1 cellular context compared by ENCODE assay signal in genomic region chr2:9201185-9201891, GRCh38.
TF ChIP-seq lines count a peak whose summit lies in the region.

No MANE protein-coding gene starts in this region.

TF ChIP-seq in K562, 482 proteins besides CTCF, POLR2A, EP300 and RAD21 (continued from another document and continues in another):
- TF ChIP-seq, protein P1, sequence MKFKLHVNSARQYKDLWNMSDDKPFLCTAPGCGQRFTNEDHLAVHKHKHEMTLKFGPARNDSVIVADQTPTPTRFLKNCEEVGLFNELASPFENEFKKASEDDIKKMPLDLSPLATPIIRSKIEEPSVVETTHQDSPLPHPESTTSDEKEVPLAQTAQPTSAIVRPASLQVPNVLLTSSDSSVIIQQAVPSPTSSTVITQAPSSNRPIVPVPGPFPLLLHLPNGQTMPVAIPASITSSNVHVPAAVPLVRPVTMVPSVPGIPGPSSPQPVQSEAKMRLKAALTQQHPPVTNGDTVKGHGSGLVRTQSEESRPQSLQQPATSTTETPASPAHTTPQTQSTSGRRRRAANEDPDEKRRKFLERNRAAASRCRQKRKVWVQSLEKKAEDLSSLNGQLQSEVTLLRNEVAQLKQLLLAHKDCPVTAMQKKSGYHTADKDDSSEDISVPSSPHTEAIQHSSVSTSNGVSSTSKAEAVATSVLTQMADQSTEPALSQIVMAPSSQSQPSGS (CRISPR knock-in tag; IDR thresholded peaks at IDR 0.05), result no peak
- TF ChIP-seq GTF3C2 (IDR thresholded peaks at IDR 0.05; ENCODE audit: borderline replicate concordance, extremely low read depth, insufficient read length), result no peak
- TF ChIP-seq ARID1B (IDR thresholded peaks at IDR 0.05), result peak; percentile 88
- no peak for TF ChIP-seq ZFX (CRISPR knock-in tag; IDR thresholded peaks at IDR 0.05)
- no peak for TF ChIP-seq ZNF695 (CRISPR knock-in tag; IDR thresholded peaks at IDR 0.05)
- TF ChIP-seq KLF1 (tag; IDR thresholded peaks at IDR 0.05), result no peak
- TF ChIP-seq, protein P2, sequence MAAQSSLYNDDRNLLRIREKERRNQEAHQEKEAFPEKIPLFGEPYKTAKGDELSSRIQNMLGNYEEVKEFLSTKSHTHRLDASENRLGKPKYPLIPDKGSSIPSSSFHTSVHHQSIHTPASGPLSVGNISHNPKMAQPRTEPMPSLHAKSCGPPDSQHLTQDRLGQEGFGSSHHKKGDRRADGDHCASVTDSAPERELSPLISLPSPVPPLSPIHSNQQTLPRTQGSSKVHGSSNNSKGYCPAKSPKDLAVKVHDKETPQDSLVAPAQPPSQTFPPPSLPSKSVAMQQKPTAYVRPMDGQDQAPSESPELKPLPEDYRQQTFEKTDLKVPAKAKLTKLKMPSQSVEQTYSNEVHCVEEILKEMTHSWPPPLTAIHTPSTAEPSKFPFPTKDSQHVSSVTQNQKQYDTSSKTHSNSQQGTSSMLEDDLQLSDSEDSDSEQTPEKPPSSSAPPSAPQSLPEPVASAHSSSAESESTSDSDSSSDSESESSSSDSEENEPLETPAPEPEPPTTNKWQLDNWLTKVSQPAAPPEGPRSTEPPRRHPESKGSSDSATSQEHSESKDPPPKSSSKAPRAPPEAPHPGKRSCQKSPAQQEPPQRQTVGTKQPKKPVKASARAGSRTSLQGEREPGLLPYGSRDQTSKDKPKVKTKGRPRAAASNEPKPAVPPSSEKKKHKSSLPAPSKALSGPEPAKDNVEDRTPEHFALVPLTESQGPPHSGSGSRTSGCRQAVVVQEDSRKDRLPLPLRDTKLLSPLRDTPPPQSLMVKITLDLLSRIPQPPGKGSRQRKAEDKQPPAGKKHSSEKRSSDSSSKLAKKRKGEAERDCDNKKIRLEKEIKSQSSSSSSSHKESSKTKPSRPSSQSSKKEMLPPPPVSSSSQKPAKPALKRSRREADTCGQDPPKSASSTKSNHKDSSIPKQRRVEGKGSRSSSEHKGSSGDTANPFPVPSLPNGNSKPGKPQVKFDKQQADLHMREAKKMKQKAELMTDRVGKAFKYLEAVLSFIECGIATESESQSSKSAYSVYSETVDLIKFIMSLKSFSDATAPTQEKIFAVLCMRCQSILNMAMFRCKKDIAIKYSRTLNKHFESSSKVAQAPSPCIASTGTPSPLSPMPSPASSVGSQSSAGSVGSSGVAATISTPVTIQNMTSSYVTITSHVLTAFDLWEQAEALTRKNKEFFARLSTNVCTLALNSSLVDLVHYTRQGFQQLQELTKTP (IDR thresholded peaks at IDR 0.05; ENCODE audit: low read depth in 1 of 2, partially characterized antibody in 2 of 2), result peak in 1 of 2 experiments; percentile 51
- TF ChIP-seq NRF1 (conservative IDR thresholded peaks at IDR 0.05 in 1 of 2, IDR thresholded peaks at IDR 0.05 in 1 of 2), result no peak
- TF ChIP-seq YY1 (IDR thresholded peaks at IDR 0.05; ENCODE audit: borderline replicate concordance in 1 of 3, control insufficient read depth in 1 of 3, extremely low read depth in 1 of 3, insufficient read depth in 3 of 3, insufficient read length in 1 of 3, insufficient replicate concordance in 2 of 3, low read depth in 1 of 3, low read length in 2 of 3), result no peak
- TF ChIP-seq ZBTB17 (CRISPR knock-in tag; IDR thresholded peaks at IDR 0.05), result no peak
- TF ChIP-seq ZNF347 (CRISPR knock-in tag; IDR thresholded peaks at IDR 0.05; ENCODE audit: low read depth), result no peak
- no peak for TF ChIP-seq MTA2 (IDR thresholded peaks at IDR 0.05; ENCODE audit: low read depth)
- TF ChIP-seq TBP (optimal IDR thresholded peaks at IDR 0.05; ENCODE audit: low read depth, low read length), result no peak
- TF ChIP-seq NR2C1 (IDR thresholded peaks at IDR 0.05), result no peak
- TF ChIP-seq NR2C1 (tag; IDR thresholded peaks at IDR 0.05), result peak; percentile 64
- peak; percentile 87 for TF ChIP-seq ETV1 (tag; conservative IDR thresholded peaks at IDR 0.05; ENCODE audit: low read depth)
- no peak for TF ChIP-seq NR0B1 (IDR thresholded peaks at IDR 0.05; ENCODE audit: partially characterized antibody)
- no peak for TF ChIP-seq ZNF561 (CRISPR knock-in tag; conservative IDR thresholded peaks at IDR 0.05)
- TF ChIP-seq IRF9 (tag; IDR thresholded peaks at IDR 0.05), result no peak
- TF ChIP-seq, protein P3, sequence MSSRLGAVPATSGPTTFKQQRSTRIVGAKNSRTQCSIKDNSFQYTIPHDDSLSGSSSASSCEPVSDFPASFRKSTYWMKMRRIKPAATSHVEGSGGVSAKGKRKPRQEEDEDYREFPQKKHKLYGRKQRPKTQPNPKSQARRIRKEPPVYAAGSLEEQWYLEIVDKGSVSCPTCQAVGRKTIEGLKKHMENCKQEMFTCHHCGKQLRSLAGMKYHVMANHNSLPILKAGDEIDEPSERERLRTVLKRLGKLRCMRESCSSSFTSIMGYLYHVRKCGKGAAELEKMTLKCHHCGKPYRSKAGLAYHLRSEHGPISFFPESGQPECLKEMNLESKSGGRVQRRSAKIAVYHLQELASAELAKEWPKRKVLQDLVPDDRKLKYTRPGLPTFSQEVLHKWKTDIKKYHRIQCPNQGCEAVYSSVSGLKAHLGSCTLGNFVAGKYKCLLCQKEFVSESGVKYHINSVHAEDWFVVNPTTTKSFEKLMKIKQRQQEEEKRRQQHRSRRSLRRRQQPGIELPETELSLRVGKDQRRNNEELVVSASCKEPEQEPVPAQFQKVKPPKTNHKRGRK (tag; IDR thresholded peaks at IDR 0.05), result no peak
- TF ChIP-seq, protein P4, sequence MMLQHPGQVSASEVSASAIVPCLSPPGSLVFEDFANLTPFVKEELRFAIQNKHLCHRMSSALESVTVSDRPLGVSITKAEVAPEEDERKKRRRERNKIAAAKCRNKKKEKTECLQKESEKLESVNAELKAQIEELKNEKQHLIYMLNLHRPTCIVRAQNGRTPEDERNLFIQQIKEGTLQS (IDR thresholded peaks at IDR 0.05), result 0 out of 2 replicates have a peak, but pooled peaks have one; percentile 34
- TF ChIP-seq, protein P4 (CRISPR knock-in tag; conservative IDR thresholded peaks at IDR 0.05), result no peak
- TF ChIP-seq ZSCAN29 (IDR thresholded peaks at IDR 0.05), result no peak
- TF ChIP-seq GATA2 (CRISPR knock-in tag; IDR thresholded peaks at IDR 0.05), result peak; percentile 26; the same call in 1 of the 2 replicates
- TF ChIP-seq FOXJ3 (CRISPR knock-in tag; IDR thresholded peaks at IDR 0.05), result no peak
- TF ChIP-seq USF1 (CRISPR knock-in tag; IDR thresholded peaks at IDR 0.05), result no peak
- peak; percentile 16; the same call in 1 of the 2 replicates for TF ChIP-seq ESRRA (IDR thresholded peaks at IDR 0.05; ENCODE audit: borderline replicate concordance, low read depth)
- TF ChIP-seq RBM14 (IDR thresholded peaks at IDR 0.05; ENCODE audit: borderline replicate concordance, insufficient read depth, low read depth, low read length), result no peak
- TF ChIP-seq ZKSCAN8 (CRISPR knock-in tag; IDR thresholded peaks at IDR 0.05), result no peak; the same call in 1 of the 2 replicates
- TF ChIP-seq ZNF407 (IDR thresholded peaks at IDR 0.05; ENCODE audit: low read depth), result no peak
- no peak for TF ChIP-seq ERF (CRISPR knock-in tag; IDR thresholded peaks at IDR 0.05)
- TF ChIP-seq CCNT2 (IDR thresholded peaks at IDR 0.05; ENCODE audit: borderline replicate concordance, extremely low read depth, insufficient read length, low read depth, low read length), result peak; percentile 57
